Comparison of ENCODE assay signal across 25 cellular contexts in the genomic region with DNA sequence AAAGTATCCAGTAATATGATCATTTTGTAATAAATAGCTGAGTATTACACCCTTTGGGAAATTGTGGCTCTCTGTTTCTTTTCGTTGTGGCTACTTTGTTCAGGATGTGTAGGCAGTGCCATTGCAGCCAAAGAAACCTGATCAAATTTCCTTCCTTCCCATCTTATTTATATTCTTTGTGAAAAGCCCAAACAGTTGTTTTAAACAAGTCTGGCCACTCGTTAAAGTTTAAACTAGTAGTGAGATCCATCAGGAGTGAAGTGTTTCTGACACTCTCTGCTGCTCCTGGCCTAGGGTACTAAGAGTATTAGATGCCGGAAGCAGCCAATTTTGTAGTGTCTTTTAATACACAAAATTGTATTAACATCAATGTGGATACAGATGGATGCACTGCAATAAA.
DNase-seq lines count a peak whose midpoint lies in the region; ATAC-seq and TF ChIP-seq lines count a peak whose summit lies in the region.
"Had no signal": no experiment of that assay in that cellular context is flagged by ENCODE, and none has a peak within 500 bp of the region (broad histone marks: within the 10 kb centered on the region; RNA-seq: fewer than 3 reads in every experiment).

No MANE protein-coding gene starts in this region.

- H3K36me3 ChIP-seq in left ventricle myocardium inferior (peaks cover 5% of the 10 kb centered on the region), right atrium auricular region (no peaks in the 10 kb centered on the region), left lung (no peaks in the 10 kb centered on the region), gastrocnemius medialis (no peaks in the 10 kb centered on the region)
- H3K36me3 ChIP-seq: neutrophil, Peyer's patch, spleen had no signal

- H3K4me3 ChIP-seq in left ventricle myocardium inferior (no peak overlapping the region), right atrium auricular region (no peak overlapping the region), left lung (no peak overlapping the region), gastrocnemius medialis (no peak overlapping the region)
- H3K4me3 ChIP-seq: dorsolateral prefrontal cortex, Peyer's patch, spleen had no signal

- intact Hi-C loops in left ventricle myocardium inferior (cut with micrococcal nuclease) (no loop called here), left lung (cut with DNase I) (no loop called here), gastrocnemius medialis (cut with DNase I; ENCODE audit: low total_unique reads) (no loop called here)

- TF ChIP-seq POLR2A in gastrocnemius medialis (IDR thresholded peaks at IDR 0.05): no peak

- DNase-seq in left ventricle myocardium inferior (no peak), right atrium auricular region (ENCODE audit: low spot score) (no peak), left lung (no peak), gastrocnemius medialis (no peak), H4 (ENCODE audit: low spot score) (no peak), NCI-H146 (lab: John Stamatoyannopoulos, UW) (no peak), NOMO-1 treated with dmso at 0.1 percent for 144 hours (lab: John Stamatoyannopoulos, UW; ENCODE audit: unreplicated experiment) (no peak)
- DNase-seq: activated CD4-positive, alpha-beta T cell treated with anti-CD3 and anti-CD28 coated beads for 48 hours; activated naive CD8-positive, alpha-beta T cell treated with anti-CD3 and anti-CD28 coated beads, Interleukin-2, amount 50 U/mL, for 24 hours; activated T-cell treated with anti-CD3 and anti-CD28 coated beads, Interleukin-2, amount 50 U/mL, for 4 hours; CD4-positive, alpha-beta T cell; dorsolateral prefrontal cortex; H7; Karpas-422; MV-4-11; NCI-H2171 treated with DMSO at 0.1 percent for 48 hours; NCI-H510A treated with DMSO at 0.1 percent for 48 hours; Peyer's patch; SHP77 treated with DMSO at 0.1 percent for 48 hours; spleen; stimulated activated CD4-positive, alpha-beta T cell treated with anti-CD3 and anti-CD28 coated beads, Interleukin-2, amount 100 ng/mL, for 48 hours had no signal

- in situ Hi-C loops in gastrocnemius medialis (cut with MboI; ENCODE audit: low sequenced_read_pairs in 4 of 4): no loop called here

- H3K27me3 ChIP-seq in left ventricle myocardium inferior (ENCODE audit: low read depth): no peaks in the 10 kb centered on the region
- no peaks in the 10 kb centered on the region for H3K27me3 ChIP-seq in right atrium auricular region
- H3K27me3 ChIP-seq in left lung: no peaks in the 10 kb centered on the region
- H3K27me3 ChIP-seq in gastrocnemius medialis: no peaks in the 10 kb centered on the region
- H3K27me3 ChIP-seq: dorsolateral prefrontal cortex, neutrophil, Peyer's patch, spleen had no signal

- H3K9me3 ChIP-seq in left ventricle myocardium inferior (replicated peaks) (no peaks in the 10 kb centered on the region), right atrium auricular region (no peaks in the 10 kb centered on the region), left lung (no peaks in the 10 kb centered on the region), gastrocnemius medialis (no peaks in the 10 kb centered on the region)
- H3K9me3 ChIP-seq: neutrophil, Peyer's patch, spleen had no signal

- H3K4me1 ChIP-seq in left ventricle myocardium inferior (peaks cover 56% of the 10 kb centered on the region), right atrium auricular region (peaks cover 0 to 35% of the 10 kb centered on the region in 2 donors), left lung (peaks cover 0 to 3% of the 10 kb centered on the region in 2 donors), gastrocnemius medialis (peaks cover 53 to 56% of the 10 kb centered on the region in 2 donors)

- peak overlapping the region; percentile 36 for H3K27ac ChIP-seq in left ventricle myocardium inferior (replicated peaks)
- H3K27ac ChIP-seq in right atrium auricular region: no peak overlapping the region
- no peak overlapping the region for H3K27ac ChIP-seq in left lung
- H3K27ac ChIP-seq in gastrocnemius medialis: peak overlapping the region; percentile 1 to 65 (median 51)
- H3K27ac ChIP-seq: dorsolateral prefrontal cortex, neutrophil, spleen had no signal

- TF ChIP-seq CTCF in left ventricle myocardium inferior (IDR thresholded peaks at IDR 0.05; ENCODE audit: borderline replicate concordance) (no peak), right atrium auricular region (IDR thresholded peaks at IDR 0.05) (no peak), left lung (IDR thresholded peaks at IDR 0.05) (no peak), gastrocnemius medialis (IDR thresholded peaks at IDR 0.05 in 4 of 5, conservative IDR thresholded peaks at IDR 0.05 in 1 of 5) (no peak)

- ATAC-seq in left lung: peak; percentile 35
- no peak for ATAC-seq in gastrocnemius medialis
- ATAC-seq in GM19463 (IDR thresholded peaks at IDR 0.05; ENCODE audit: unreplicated experiment): no peak
- ATAC-seq: activated naive CD8-positive, alpha-beta T cell treated with anti-CD3 and anti-CD28 coated beads, Interleukin-2, amount 50 U/mL, for 24 hours; activated T-cell treated with anti-CD3 and anti-CD28 coated beads, Interleukin-2, amount 50 U/mL, for 4 hours; HepG2; stimulated activated memory B cell treated with anti-CD40 and anti-IgM and Interleukin-4, amounts not matched to agents 10 μg/mL and 1 μg/mL and 100 μg/mL, for 72 hours had no signal

Comparison
In these comparisons a context has a peak if more than half of its experiments do, and no peak if none do; other contexts are left out.
1. H3K27ac ChIP-seq: peak in left ventricle myocardium inferior (single experiment) and gastrocnemius medialis (4 of 4); none in right atrium auricular region (0 of 2) and left lung (0 of 2).